Comparison of ENCODE assay signal across 28 cellular contexts in the genomic region with DNA sequence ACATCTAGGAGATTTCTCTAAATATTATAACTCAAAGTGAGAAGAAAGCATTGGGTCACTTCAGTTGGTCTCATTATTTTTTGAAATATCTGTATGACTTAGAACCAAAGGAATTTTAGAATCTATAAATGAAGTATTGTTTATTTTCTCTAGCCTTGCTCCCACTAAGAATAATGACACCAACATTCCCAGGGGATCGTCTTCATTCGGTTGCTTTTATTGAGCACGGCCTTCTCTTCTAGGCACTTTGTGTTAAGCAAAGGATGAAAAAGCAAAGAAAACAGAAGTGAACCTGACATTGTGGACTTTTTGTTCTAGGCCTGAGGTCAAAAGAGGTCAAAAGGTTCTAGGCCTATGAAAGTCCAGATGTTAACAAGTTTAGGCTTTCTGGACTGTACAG.
"Had no signal": no experiment of that assay in that cellular context is flagged by ENCODE, and none has a peak within 500 bp of the region (broad histone marks: within the 10 kb centered on the region; RNA-seq: fewer than 3 reads in every experiment).

No MANE protein-coding gene starts in this region.

- H3K36me3 ChIP-seq: ascending aorta, breast epithelium, MG63, Peyer's patch had no signal

- ATAC-seq: activated CD8-positive, alpha-beta T cell treated with anti-CD3 and anti-CD28 coated beads, Interleukin-2, amount 10 ng/mL, durations not matched to agents 7 days and 5 days; body of pancreas; PC-3 had no signal

- H3K4me3 ChIP-seq: ascending aorta, body of pancreas, breast epithelium, MG63, Peyer's patch, SK-N-MC had no signal

- H3K27ac ChIP-seq: ascending aorta, body of pancreas, breast epithelium, Peyer's patch, SK-N-MC had no signal

- H3K4me1 ChIP-seq: ascending aorta, body of pancreas, breast epithelium, Peyer's patch had no signal

- H3K9me3 ChIP-seq: ascending aorta, body of pancreas, MG63, Peyer's patch had no signal

- H3K27me3 ChIP-seq: ascending aorta, body of pancreas, breast epithelium, MG63, Peyer's patch had no signal

- DNase-seq: activated CD4-positive, alpha-beta T cell treated with anti-CD3 and anti-CD28 coated beads, Interleukin-2, amount 10 ng/mL, durations not matched to agents 7 days and 5 days; activated CD4-positive, alpha-beta T cell treated with anti-CD3 and anti-CD28 coated beads, Interleukin-2, amount 50 U/mL, for 48 hours; activated CD8-positive, alpha-beta T cell treated with anti-CD3 and anti-CD28 coated beads, Interleukin-2, amount 10 ng/mL, durations not matched to agents 7 days and 5 days; activated gamma-delta T cell; activated naive CD4-positive, alpha-beta T cell treated with Interleukin-2 at 50 U/mL for 16 hours; activated naive CD8-positive, alpha-beta T cell treated with anti-CD3 and anti-CD28 coated beads, Interleukin-2, amount 10 ng/mL, durations not matched to agents 7 days and 5 days; activated T-cell treated with anti-CD3 and anti-CD28 coated beads, Interleukin-2, amount 50 U/mL, for 24 hours; amygdala; body of pancreas; caudate nucleus; Kasumi-1; KBM-7; MG63; NCI-H1048; NCI-H1105 treated with DMSO at 0.1 percent for 48 hours; NCI-H1436; NCI-H1694; NCI-H2029; NCI-H345; NCI-H524 treated with DMSO at 0.1 percent for 48 hours; NK-92 treated with Interleukin-12 subunit alpha and Interleukin-12 subunit beta, amount 100 ng/mL, for 24 hours; PC-3; Peyer's patch; RPMI8226; T1000 had no signal
